ENCODE assay signal across 32 cellular contexts in genomic region chr4:187417761-187418160, GRCh38.
"Had no signal": no experiment of that assay in that cellular context is flagged by ENCODE, and none has a peak within 500 bp of the region (broad histone marks: within the 10 kb centered on the region; RNA-seq: fewer than 3 reads in every experiment).

No MANE protein-coding gene starts in this region.

- H3K36me3 Mint-ChIP-seq: activated naive CD4-positive, alpha-beta T cell treated with anti-CD3 and anti-CD28 coated beads, Interleukin-2, amount 10 ng/mL, durations not matched to agents 7 days and 5 days; activated naive CD8-positive, alpha-beta T cell treated with anti-CD3 and anti-CD28 coated beads, Interleukin-2, amount 10 ng/mL, durations not matched to agents 7 days and 5 days; naive thymus-derived CD4-positive, alpha-beta T cell; stimulated activated effector memory CD8-positive, alpha-beta T cell treated with anti-CD3 and anti-CD28 coated beads, Interleukin-12 subunit alpha, Interleukin-12 subunit beta, amount 100 ng/mL, for 72 hours had no signal

- H3K9me3 ChIP-seq: esophagus squamous epithelium, gastrocnemius medialis, psoas muscle, sigmoid colon, thyroid gland had no signal

- H3K27ac ChIP-seq: brain microvascular endothelial cell, esophagus squamous epithelium, gastrocnemius medialis, hepatocyte, parathyroid adenoma, psoas muscle, sigmoid colon, thyroid gland, upper lobe of left lung, WERI-Rb-1 had no signal

- H3K27me3 ChIP-seq: brain microvascular endothelial cell, esophagus squamous epithelium, gastrocnemius medialis, hepatocyte, sigmoid colon, thyroid gland, upper lobe of left lung had no signal

- H3K4me1 ChIP-seq: gastrocnemius medialis, parathyroid adenoma, psoas muscle, sigmoid colon, thyroid gland, upper lobe of left lung had no signal

- H3K4me1 Mint-ChIP-seq: activated naive CD4-positive, alpha-beta T cell treated with anti-CD3 and anti-CD28 coated beads, Interleukin-2, amount 10 ng/mL, durations not matched to agents 7 days and 5 days; activated naive CD8-positive, alpha-beta T cell treated with anti-CD3 and anti-CD28 coated beads, Interleukin-2, amount 10 ng/mL, durations not matched to agents 7 days and 5 days; endodermal cell; naive thymus-derived CD4-positive, alpha-beta T cell; stimulated activated effector memory CD8-positive, alpha-beta T cell treated with anti-CD3 and anti-CD28 coated beads, Interleukin-12 subunit alpha, Interleukin-12 subunit beta, amount 100 ng/mL, for 72 hours; stimulated activated naive CD8-positive, alpha-beta T cell treated with anti-CD3 and anti-CD28 coated beads, Interleukin-15, amount 100 ng/mL, for 72 hours had no signal

- H3K4me3 Mint-ChIP-seq: activated naive CD4-positive, alpha-beta T cell treated with anti-CD3 and anti-CD28 coated beads, Interleukin-2, amount 10 ng/mL, durations not matched to agents 7 days and 5 days; activated naive CD8-positive, alpha-beta T cell treated with anti-CD3 and anti-CD28 coated beads, Interleukin-2, amount 10 ng/mL, durations not matched to agents 7 days and 5 days; dendritic cell treated with granulocyte-macrophage colony-stimulating factor and Interleukin-4, amounts not matched to agents 40 ng/mL and 50 ng/mL, for 4 days; endodermal cell; naive thymus-derived CD4-positive, alpha-beta T cell; stimulated activated effector memory CD8-positive, alpha-beta T cell treated with anti-CD3 and anti-CD28 coated beads, Interleukin-12 subunit alpha, Interleukin-12 subunit beta, amount 100 ng/mL, for 72 hours; stimulated activated naive CD8-positive, alpha-beta T cell treated with anti-CD3 and anti-CD28 coated beads, Interleukin-15, amount 100 ng/mL, for 72 hours had no signal

- ATAC-seq: activated CD4-positive, CD25-positive, alpha-beta regulatory T cell treated with anti-CD3 and anti-CD28 coated beads, Interleukin-2, amount 50 U/mL, for 24 hours; gastrocnemius medialis; left cardiac atrium; left ventricle myocardium superior; naive thymus-derived CD4-positive, alpha-beta T cell; psoas muscle; stimulated activated effector memory CD8-positive, alpha-beta T cell treated with anti-CD3 and anti-CD28 coated beads, Interleukin-12 subunit alpha, Interleukin-12 subunit beta, amount 100 ng/mL, for 72 hours; stimulated activated naive CD8-positive, alpha-beta T cell treated with anti-CD3 and anti-CD28 coated beads, Interleukin-15, amount 100 ng/mL, for 72 hours had no signal

- H3K4me3 ChIP-seq: esophagus squamous epithelium, gastrocnemius medialis, hepatocyte, psoas muscle, sigmoid colon, thyroid gland, upper lobe of left lung had no signal

- DNase-seq: activated CD4-positive, alpha-beta T cell treated with anti-CD3 and anti-CD28 coated beads for 48 hours; activated CD4-positive, alpha-beta T cell treated with anti-CD3 and anti-CD28 coated beads, Interleukin-2, amount 50 U/mL, for 48 hours; activated CD8-positive, alpha-beta memory T cell treated with anti-CD3 and anti-CD28 coated beads, Interleukin-2, amount 50 U/mL, for 4 hours; activated gamma-delta T cell; activated naive CD4-positive, alpha-beta T cell treated with anti-CD3 and anti-CD28 coated beads, Interleukin-2, amount 10 ng/mL, durations not matched to agents 7 days and 5 days; activated naive CD8-positive, alpha-beta T cell treated with anti-CD3 and anti-CD28 coated beads, Interleukin-2, amount 10 ng/mL, durations not matched to agents 7 days and 5 days; activated T-cell treated with anti-CD3 and anti-CD28 coated beads, Interleukin-2, amount 50 U/mL, for 1 hour; amniotic stem cell; brain microvascular endothelial cell; central memory CD4-positive, alpha-beta T cell; endodermal cell; esophagus squamous epithelium; gastrocnemius medialis; islet precursor cell; left cardiac atrium; left ventricle myocardium superior; midbrain; naive thymus-derived CD4-positive, alpha-beta T cell; psoas muscle; sigmoid colon; small intestine; stimulated activated CD4-positive, alpha-beta T cell treated with anti-CD3 and anti-CD28 coated beads, Interleukin-4, amount 100 ng/mL, for 24 hours; stimulated activated naive CD8-positive, alpha-beta T cell treated with anti-CD3 and anti-CD28 coated beads, Interleukin-15, amount 100 ng/mL, for 72 hours; T-helper 1 cell; thyroid gland; upper lobe of left lung; WERI-Rb-1 had no signal

- H3K9ac ChIP-seq: parathyroid adenoma had no signal

- H3K36me3 ChIP-seq: brain microvascular endothelial cell, esophagus squamous epithelium, gastrocnemius medialis, sigmoid colon, thyroid gland, upper lobe of left lung, WERI-Rb-1 had no signal

- H3K27me3 Mint-ChIP-seq: activated naive CD4-positive, alpha-beta T cell treated with anti-CD3 and anti-CD28 coated beads, Interleukin-2, amount 10 ng/mL, durations not matched to agents 7 days and 5 days; activated naive CD8-positive, alpha-beta T cell treated with anti-CD3 and anti-CD28 coated beads, Interleukin-2, amount 10 ng/mL, durations not matched to agents 7 days and 5 days; dendritic cell treated with granulocyte-macrophage colony-stimulating factor and Interleukin-4, amounts not matched to agents 40 ng/mL and 50 ng/mL, for 4 days; naive thymus-derived CD4-positive, alpha-beta T cell; stimulated activated naive CD8-positive, alpha-beta T cell treated with anti-CD3 and anti-CD28 coated beads, Interleukin-15, amount 100 ng/mL, for 72 hours had no signal

- H3K27ac Mint-ChIP-seq: activated naive CD4-positive, alpha-beta T cell treated with anti-CD3 and anti-CD28 coated beads, Interleukin-2, amount 10 ng/mL, durations not matched to agents 7 days and 5 days; activated naive CD8-positive, alpha-beta T cell treated with anti-CD3 and anti-CD28 coated beads, Interleukin-2, amount 10 ng/mL, durations not matched to agents 7 days and 5 days; dendritic cell treated with granulocyte-macrophage colony-stimulating factor and Interleukin-4, amounts not matched to agents 40 ng/mL and 50 ng/mL, for 4 days; endodermal cell; naive thymus-derived CD4-positive, alpha-beta T cell; stimulated activated effector memory CD8-positive, alpha-beta T cell treated with anti-CD3 and anti-CD28 coated beads, Interleukin-12 subunit alpha, Interleukin-12 subunit beta, amount 100 ng/mL, for 72 hours; stimulated activated naive CD8-positive, alpha-beta T cell treated with anti-CD3 and anti-CD28 coated beads, Interleukin-15, amount 100 ng/mL, for 72 hours had no signal
